Comparison of ENCODE assay signal across 22 cellular contexts in the genomic region with DNA sequence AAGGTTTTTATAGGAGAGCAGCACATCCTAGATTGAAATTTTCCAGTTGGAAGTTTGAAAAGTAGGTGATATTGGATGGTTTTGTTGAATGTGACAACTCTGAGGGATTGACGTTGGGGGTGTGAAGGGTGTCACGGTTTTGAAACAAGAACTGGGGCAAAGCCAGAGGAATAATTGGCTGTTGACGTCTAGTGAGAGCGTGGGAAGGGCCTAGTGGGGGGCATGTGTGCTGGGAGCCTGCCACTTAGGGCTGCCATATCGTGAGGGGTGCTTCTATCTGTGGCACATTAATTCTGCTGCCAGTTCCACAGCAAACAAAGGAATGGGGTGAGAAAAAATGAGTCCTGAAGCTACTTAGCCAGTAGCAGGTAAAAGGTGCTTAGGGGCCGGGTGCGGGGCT.
A peak's percentile ranks its signal among the peaks of the same experiment; 100 is the strongest.
DNase-seq lines count a peak whose midpoint lies in the region; ATAC-seq and TF ChIP-seq lines count a peak whose summit lies in the region.
"Had no signal": no experiment of that assay in that cellular context is flagged by ENCODE, and none has a peak within 500 bp of the region (broad histone marks: within the 10 kb centered on the region; RNA-seq: fewer than 3 reads in every experiment).

No MANE protein-coding gene starts in this region.

- no peaks in the 10 kb centered on the region for H3K27me3 ChIP-seq in left ventricle myocardium inferior (ENCODE audit: low read depth)

- H3K9me3 ChIP-seq in left ventricle myocardium inferior (replicated peaks) (no peaks in the 10 kb centered on the region), mucosa of descending colon (no peaks in the 10 kb centered on the region)

- intact Hi-C loops in natural killer cell (cut with micrococcal nuclease): no loop called here
- intact Hi-C loops in left ventricle myocardium inferior (cut with micrococcal nuclease): loop anchor here (5.0 kb wide), 1 partner anchor 94 kb away; no protein-coding TSS in a partner anchor
- intact Hi-C loops in mucosa of descending colon (cut with DNase I, micrococcal nuclease): loop anchor here in 1 of 2 donors (10.0 kb wide), 1 partner anchor 97 kb away; no protein-coding TSS in a partner anchor

- peak overlapping the region; percentile 86 for H3K27ac ChIP-seq in left ventricle myocardium inferior (replicated peaks)
- H3K27ac ChIP-seq: SK-N-MC had no signal

- H3K27ac Mint-ChIP-seq in natural killer cell: peak overlapping the region; percentile 56 to 69
- no peak overlapping the region for H3K27ac Mint-ChIP-seq in natural killer cell treated with Interleukin-12 subunit alpha and Interleukin-12 subunit beta and Interleukin-15 and Interleukin-18, amount 100 ng/mL, for 72 hours
- peak overlapping the region; percentile 2 for H3K27ac Mint-ChIP-seq in chondrocyte (ENCODE audit: unreplicated experiment)
- H3K27ac Mint-ChIP-seq in stimulated activated effector memory CD8-positive, alpha-beta T cell treated with anti-CD3 and anti-CD28 coated beads, Interleukin-12 subunit alpha, Interleukin-12 subunit beta, amount 100 ng/mL, for 72 hours: peak overlapping the region; percentile 17
- H3K27ac Mint-ChIP-seq: B cell, CD14-positive monocyte had no signal

- H3K4me3 ChIP-seq in left ventricle myocardium inferior (peak overlapping the region; percentile 49), mucosa of descending colon (no peak overlapping the region)
- H3K4me3 ChIP-seq: SK-N-MC had no signal

- no peaks in the 10 kb centered on the region for H3K36me3 Mint-ChIP-seq in natural killer cell
- peaks cover 7% of the 10 kb centered on the region for H3K36me3 Mint-ChIP-seq in natural killer cell treated with Interleukin-12 subunit alpha and Interleukin-12 subunit beta and Interleukin-15 and Interleukin-18, amount 100 ng/mL, for 72 hours
- H3K36me3 Mint-ChIP-seq in chondrocyte (ENCODE audit: low read depth): peaks cover 26% of the 10 kb centered on the region
- H3K36me3 Mint-ChIP-seq in stimulated activated effector memory CD8-positive, alpha-beta T cell treated with anti-CD3 and anti-CD28 coated beads, Interleukin-12 subunit alpha, Interleukin-12 subunit beta, amount 100 ng/mL, for 72 hours: peaks cover 24% of the 10 kb centered on the region

- peaks cover 51% of the 10 kb centered on the region for H3K4me1 ChIP-seq in left ventricle myocardium inferior
- H3K4me1 ChIP-seq in mucosa of descending colon (ENCODE audit: low read depth): peaks cover 2% of the 10 kb centered on the region

- H3K36me3 ChIP-seq in left ventricle myocardium inferior (peaks cover 9% of the 10 kb centered on the region), mucosa of descending colon (ENCODE audit: low read depth) (no peaks in the 10 kb centered on the region)

- no peak for TF ChIP-seq CTCF in natural killer cell (IDR thresholded peaks at IDR 0.05)
- TF ChIP-seq CTCF in chondrocyte (IDR thresholded peaks at IDR 0.05): no peak
- no peak for TF ChIP-seq CTCF in left ventricle myocardium inferior (IDR thresholded peaks at IDR 0.05; ENCODE audit: borderline replicate concordance)
- TF ChIP-seq CTCF in mucosa of descending colon (IDR thresholded peaks at IDR 0.05): no peak

- H3K9me3 Mint-ChIP-seq in natural killer cell: no peaks in the 10 kb centered on the region
- H3K9me3 Mint-ChIP-seq in natural killer cell treated with Interleukin-12 subunit alpha and Interleukin-12 subunit beta and Interleukin-15 and Interleukin-18, amount 100 ng/mL, for 72 hours: no peaks in the 10 kb centered on the region
- no peaks in the 10 kb centered on the region for H3K9me3 Mint-ChIP-seq in chondrocyte (ENCODE audit: low read depth)
- no peaks in the 10 kb centered on the region for H3K9me3 Mint-ChIP-seq in stimulated activated effector memory CD8-positive, alpha-beta T cell treated with anti-CD3 and anti-CD28 coated beads, Interleukin-12 subunit alpha, Interleukin-12 subunit beta, amount 100 ng/mL, for 72 hours
- H3K9me3 Mint-ChIP-seq: CD14-positive monocyte, IgD-negative memory B cell had no signal

- H3K4me3 Mint-ChIP-seq in natural killer cell: no peak overlapping the region
- H3K4me3 Mint-ChIP-seq in natural killer cell treated with Interleukin-12 subunit alpha and Interleukin-12 subunit beta and Interleukin-15 and Interleukin-18, amount 100 ng/mL, for 72 hours: no peak overlapping the region
- H3K4me3 Mint-ChIP-seq in chondrocyte (ENCODE audit: unreplicated experiment): no peak overlapping the region
- H3K4me3 Mint-ChIP-seq in stimulated activated effector memory CD8-positive, alpha-beta T cell treated with anti-CD3 and anti-CD28 coated beads, Interleukin-12 subunit alpha, Interleukin-12 subunit beta, amount 100 ng/mL, for 72 hours: no peak overlapping the region
- H3K4me3 Mint-ChIP-seq: B cell, CD14-positive monocyte, IgD-negative memory B cell had no signal

- DNase-seq in natural killer cell (no peak), chondrocyte (ENCODE audit: low spot score) (no peak), left ventricle myocardium inferior (no peak), mucosa of descending colon (no peak)
- DNase-seq in natural killer cell treated with Interleukin-12 subunit alpha and Interleukin-12 subunit beta and Interleukin-15 and Interleukin-18, amount 100 ng/mL, for 72 hours (ENCODE audit: low spot score): no peak
- DNase-seq in stimulated activated effector memory CD8-positive, alpha-beta T cell treated with anti-CD3 and anti-CD28 coated beads, Interleukin-12 subunit alpha, Interleukin-12 subunit beta, amount 100 ng/mL, for 72 hours (ENCODE audit: low spot score in 2 of 2): no peak
- DNase-seq: DND-41, GOT3, HCEC 1CT, NCI-H1105, NCI-H2029 treated with DMSO at 0.1 percent for 48 hours, NCI-H2171, NCI-H345, NCI-H524, NCI-H82, SHP77 had no signal

- ATAC-seq in natural killer cell: no peak
- ATAC-seq in natural killer cell treated with Interleukin-12 subunit alpha and Interleukin-12 subunit beta and Interleukin-15 and Interleukin-18, amount 100 ng/mL, for 72 hours: no peak
- ATAC-seq in stimulated activated effector memory CD8-positive, alpha-beta T cell treated with anti-CD3 and anti-CD28 coated beads, Interleukin-12 subunit alpha, Interleukin-12 subunit beta, amount 100 ng/mL, for 72 hours: no peak
- no peak for ATAC-seq in HG02970 (IDR thresholded peaks at IDR 0.05; ENCODE audit: low FRiP score, unreplicated experiment)
- no peak for ATAC-seq in HG03135 (IDR thresholded peaks at IDR 0.05; ENCODE audit: unreplicated experiment)
- no peak for ATAC-seq in mucosa of descending colon

- H3K4me1 Mint-ChIP-seq in natural killer cell (peaks cover 16 to 23% of the 10 kb centered on the region in 2 donors), chondrocyte (ENCODE audit: low read depth) (peaks cover 19% of the 10 kb centered on the region)
- H3K4me1 Mint-ChIP-seq in natural killer cell treated with Interleukin-12 subunit alpha and Interleukin-12 subunit beta and Interleukin-15 and Interleukin-18, amount 100 ng/mL, for 72 hours (ENCODE audit: low read depth in 2 of 2): peaks cover 7 to 13% of the 10 kb centered on the region in 2 donors
- H3K4me1 Mint-ChIP-seq in stimulated activated effector memory CD8-positive, alpha-beta T cell treated with anti-CD3 and anti-CD28 coated beads, Interleukin-12 subunit alpha, Interleukin-12 subunit beta, amount 100 ng/mL, for 72 hours: peaks cover 5% of the 10 kb centered on the region
- H3K4me1 Mint-ChIP-seq: B cell, CD14-positive monocyte, IgD-negative memory B cell had no signal

- H3K27me3 Mint-ChIP-seq in natural killer cell (ENCODE audit: low read depth in 2 of 2): no peaks in the 10 kb centered on the region
- H3K27me3 Mint-ChIP-seq in natural killer cell treated with Interleukin-12 subunit alpha and Interleukin-12 subunit beta and Interleukin-15 and Interleukin-18, amount 100 ng/mL, for 72 hours: no peaks in the 10 kb centered on the region
- H3K27me3 Mint-ChIP-seq in chondrocyte (ENCODE audit: low read depth): no peaks in the 10 kb centered on the region
- H3K27me3 Mint-ChIP-seq: B cell, IgD-negative memory B cell had no signal

Comparison
In these comparisons a context has a peak if more than half of its experiments do, and no peak if none do; other contexts are left out.
1. H3K27ac Mint-ChIP-seq: peak in natural killer cell (2 of 2), chondrocyte (single experiment) and stimulated activated effector memory CD8-positive, alpha-beta T cell treated with anti-CD3 and anti-CD28 coated beads, Interleukin-12 subunit alpha, Interleukin-12 subunit beta, amount 100 ng/mL, for 72 hours (single experiment); none in natural killer cell treated with Interleukin-12 subunit alpha and Interleukin-12 subunit beta and Interleukin-15 and Interleukin-18, amount 100 ng/mL, for 72 hours (0 of 2).